Comparison of ENCODE assay signal across 28 cellular contexts in genomic region chr4:168924648-168925047, GRCh38.
"Had no signal": no experiment of that assay in that cellular context is flagged by ENCODE, and none has a peak within 500 bp of the region (broad histone marks: within the 10 kb centered on the region; RNA-seq: fewer than 3 reads in every experiment).

No MANE protein-coding gene starts in this region.

- ATAC-seq: activated naive CD4-positive, alpha-beta T cell treated with anti-CD3 and anti-CD28 coated beads, Interleukin-2, amount 50 U/mL, for 72 hours; activated naive CD8-positive, alpha-beta T cell treated with anti-CD3 and anti-CD28 coated beads, Interleukin-2, amount 50 U/mL, for 24 hours; activated T-cell treated with anti-CD3 and anti-CD28 coated beads, Interleukin-2, amount 50 U/mL, for 4 hours had no signal

- H3K9me3 ChIP-seq: ascending aorta, Peyer's patch, SJCRH30 had no signal

- H3K4me1 ChIP-seq: ascending aorta, Peyer's patch, SJCRH30 had no signal

- H3K27ac ChIP-seq: ascending aorta, brain microvascular endothelial cell, Peyer's patch, RWPE1, SJCRH30 had no signal

- H3K4me3 ChIP-seq: ascending aorta, Peyer's patch, SJCRH30 had no signal

- DNase-seq: activated B cell treated with CpG ODN at 0.5 μM for 24 hours; activated CD4-positive, alpha-beta T cell treated with anti-CD3 and anti-CD28 coated beads for 1 hour; activated CD4-positive, alpha-beta T cell treated with anti-CD3 and anti-CD28 coated beads, Interleukin-2, amount 10 ng/mL, durations not matched to agents 24 days and 14 days; activated CD4-positive, alpha-beta T cell treated with anti-CD3 and anti-CD28 coated beads, Interleukin-2, amount 50 U/mL, for 48 hours; activated CD8-positive, alpha-beta memory T cell treated with anti-CD3 and anti-CD28 coated beads for 24 hours; activated effector memory CD4-positive, alpha-beta T cell treated with anti-CD3 and anti-CD28 coated beads, Interleukin-2, amount 50 U/mL, for 16 hours; activated naive CD4-positive, alpha-beta T cell treated with Interleukin-2 at 50 U/mL for 16 hours; activated naive CD8-positive, alpha-beta T cell treated with anti-CD3 and anti-CD28 coated beads, Interleukin-2, amount 50 U/mL, for 24 hours; activated T-cell treated with anti-CD3 and anti-CD28 coated beads, Interleukin-2, amount 50 U/mL, for 4 hours; amniotic stem cell; brain microvascular endothelial cell; cerebellar nuclear complex; IMR-90; Kasumi-1; KBM-7; NCI-H146; NCI-H2029; NCI-H2107; NCI-H345; NCI-H510A treated with DMSO at 0.1 percent for 48 hours; NCI-H748 treated with DMSO at 0.1 percent for 48 hours; Peyer's patch; Right ventricle myocardium superior; SJCRH30 had no signal

- H3K27me3 ChIP-seq: ascending aorta, brain microvascular endothelial cell, Peyer's patch, SJCRH30 had no signal

- H3K9me3 Mint-ChIP-seq: activated B cell treated with CpG ODN at 0.5 μM for 24 hours; activated CD4-positive, alpha-beta T cell treated with anti-CD3 and anti-CD28 coated beads, Interleukin-2, amount 10 ng/mL, durations not matched to agents 24 days and 14 days; activated naive CD4-positive, alpha-beta T cell treated with anti-CD3 and anti-CD28 coated beads, Interleukin-2, amount 50 U/mL, for 72 hours; activated naive CD8-positive, alpha-beta T cell treated with anti-CD3 and anti-CD28 coated beads, Interleukin-2, amount 50 U/mL, for 24 hours; activated T-cell treated with anti-CD3 and anti-CD28 coated beads, Interleukin-2, amount 50 U/mL, for 4 hours; T-helper 1 cell treated with Interleukin-12 subunit alpha and Interleukin-12 subunit beta and Interleukin-4 antibody, amounts not matched to agents 30 μg/mL and 1 μg/mL, for 36 hours had no signal

- H3K4me3 Mint-ChIP-seq: activated B cell treated with CpG ODN at 0.5 μM for 24 hours; activated CD4-positive, alpha-beta T cell treated with anti-CD3 and anti-CD28 coated beads, Interleukin-2, amount 10 ng/mL, durations not matched to agents 24 days and 14 days; activated naive CD8-positive, alpha-beta T cell treated with anti-CD3 and anti-CD28 coated beads, Interleukin-2, amount 50 U/mL, for 24 hours; activated T-cell treated with anti-CD3 and anti-CD28 coated beads, Interleukin-2, amount 50 U/mL, for 4 hours; T-helper 1 cell treated with Interleukin-12 subunit alpha and Interleukin-12 subunit beta and Interleukin-4 antibody, amounts not matched to agents 30 μg/mL and 1 μg/mL, for 36 hours had no signal

- H3K4me1 Mint-ChIP-seq: activated B cell treated with CpG ODN at 0.5 μM for 24 hours; activated naive CD8-positive, alpha-beta T cell treated with anti-CD3 and anti-CD28 coated beads, Interleukin-2, amount 50 U/mL, for 24 hours had no signal

- H3K27ac Mint-ChIP-seq: activated B cell treated with CpG ODN at 0.5 μM for 24 hours; activated CD4-positive, alpha-beta T cell treated with anti-CD3 and anti-CD28 coated beads, Interleukin-2, amount 10 ng/mL, durations not matched to agents 24 days and 14 days; activated naive CD4-positive, alpha-beta T cell treated with anti-CD3 and anti-CD28 coated beads, Interleukin-2, amount 50 U/mL, for 72 hours; activated naive CD8-positive, alpha-beta T cell treated with anti-CD3 and anti-CD28 coated beads, Interleukin-2, amount 50 U/mL, for 24 hours; T-helper 1 cell treated with Interleukin-12 subunit alpha and Interleukin-12 subunit beta and Interleukin-4 antibody, amounts not matched to agents 30 μg/mL and 1 μg/mL, for 36 hours had no signal

- H3K36me3 Mint-ChIP-seq: activated naive CD4-positive, alpha-beta T cell treated with anti-CD3 and anti-CD28 coated beads, Interleukin-2, amount 50 U/mL, for 72 hours had no signal

- H3K27me3 Mint-ChIP-seq: activated B cell treated with CpG ODN at 0.5 μM for 24 hours; activated CD4-positive, alpha-beta T cell treated with anti-CD3 and anti-CD28 coated beads, Interleukin-2, amount 10 ng/mL, durations not matched to agents 24 days and 14 days; activated naive CD8-positive, alpha-beta T cell treated with anti-CD3 and anti-CD28 coated beads, Interleukin-2, amount 50 U/mL, for 24 hours had no signal
